8 cellular contexts compared by ENCODE assay signal in genomic region chr16:31460582-31461002, GRCh38. TPM values are rescaled to one million over a fixed set of nuclear protein-coding genes. Genes with fewer than 3 reads are reported as not detected.
A peak's percentile ranks its signal among the peaks of the same experiment; 100 is the strongest.
DNase-seq lines count a peak whose midpoint lies in the region; ATAC-seq, FAIRE-seq and TF ChIP-seq lines count a peak whose summit lies in the region.

No MANE protein-coding gene starts in this region.

- TSS peak; percentile 77 for BruUV-seq in GM12878 (replicated peaks; lab: Mats Ljungman, UMichigan)

- peaks cover 63% of the 10 kb centered on the region for H3K36me3 Mint-ChIP-seq in activated T-cell treated with anti-CD3 and anti-CD28 coated beads, Interleukin-2, amount 50 U/mL, for 24 hours (ENCODE audit: low read depth)
- no peaks in the 10 kb centered on the region for H3K36me3 Mint-ChIP-seq in type B pancreatic cell

- no peaks in the 10 kb centered on the region for H3K27me3 Mint-ChIP-seq in activated T-cell treated with anti-CD3 and anti-CD28 coated beads, Interleukin-2, amount 50 U/mL, for 24 hours
- no peaks in the 10 kb centered on the region for H3K27me3 Mint-ChIP-seq in type B pancreatic cell

- H3K27ac Mint-ChIP-seq in activated T-cell treated with anti-CD3 and anti-CD28 coated beads, Interleukin-2, amount 50 U/mL, for 24 hours = peak overlapping the region; percentile 99
- H3K27ac Mint-ChIP-seq in type B pancreatic cell = peak overlapping the region; percentile 89

- RAD21 ChIA-PET in GM12878 (lab: Charles Lee; ENCODE audit: unreplicated experiment) = interaction anchor here (0.6 to 4.0 kb wide), 17 partner anchors 15 to 506 kb away, joined by 3 to 21 read pairs (median 3); partner anchors contain the start of genes ITGAX, RUSF1, ZNF646 and ZNF668

- CTCF ChIA-PET in GM12878 (lab: Yijun Ruan, JAX) = interaction anchor here (0.7 to 7.0 kb wide), 43 partner anchors 8 to 506 kb away, joined by 3 to 71 read pairs (median 5); partner anchors contain the start of genes PYCARD, RUSF1, TGFB1I1 and ZNF267

- H3K9me3 ChIP-seq in GM12878 (replicated peaks; ENCODE audit: control insufficient read depth, insufficient read depth, low read length) (no peaks in the 10 kb centered on the region), right lobe of liver (no peaks in the 10 kb centered on the region)
- no peaks in the 10 kb centered on the region for H3K9me3 ChIP-seq in effector memory CD4-positive, alpha-beta T cell (ENCODE audit: control insufficient read depth, low read length)

- TF ChIP-seq POLR2A in GM12878 (IDR thresholded peaks at IDR 0.05; ENCODE audit: low read depth, low read length) = no peak
- TF ChIP-seq POLR2A in right lobe of liver (IDR thresholded peaks at IDR 0.05) = no peak

- DNase-seq in activated T-cell treated with anti-CD3 and anti-CD28 coated beads, Interleukin-2, amount 50 U/mL, for 24 hours = no peak
- DNase-seq in activated T-cell treated with anti-CD3 and anti-CD28 coated beads for 4 hours = no peak
- DNase-seq in NCI-H345 (lab: John Stamatoyannopoulos, UW) = peak; percentile 36
- DNase-seq in GM12878 (ENCODE audit: low read depth, low spot score) = no peak
- DNase-seq in right lobe of liver = no peak
- DNase-seq in type B pancreatic cell (ENCODE audit: extremely low spot score, unreplicated experiment) = no peak
- no peak for DNase-seq in effector memory CD4-positive, alpha-beta T cell
- DNase-seq in effector CD8-positive, alpha-beta T cell (lab: John Stamatoyannopoulos, UW) = no peak

- H3K4me1 Mint-ChIP-seq in activated T-cell treated with anti-CD3 and anti-CD28 coated beads, Interleukin-2, amount 50 U/mL, for 24 hours (ENCODE audit: low read depth) = peaks cover 39% of the 10 kb centered on the region
- H3K4me1 Mint-ChIP-seq in type B pancreatic cell (ENCODE audit: unreplicated experiment) = peaks cover 16% of the 10 kb centered on the region

- H3K4me1 ChIP-seq in GM12878 (ENCODE audit: control insufficient read depth, insufficient read depth, low read length) (peaks cover 14% of the 10 kb centered on the region), right lobe of liver (peaks cover 0 to 47% (median 20%) of the 10 kb centered on the region in 4 donors)
- H3K4me1 ChIP-seq in effector memory CD4-positive, alpha-beta T cell (ENCODE audit: control insufficient read depth, insufficient read depth, low read length, poor library complexity, severe bottlenecking) = peaks cover 23% of the 10 kb centered on the region

- TF ChIP-seq RAD21 in GM12878 (IDR thresholded peaks at IDR 0.05; ENCODE audit: insufficient read depth, low read depth, low read length) = peak; percentile 35; the same call in 1 of the 2 replicates

- TF ChIP-seq EP300 in GM12878 (IDR thresholded peaks at IDR 0.05; ENCODE audit: borderline replicate concordance in 1 of 2, control insufficient read depth in 1 of 2, low read depth in 2 of 2, low read length in 2 of 2) = no peak

- in situ Hi-C loops in GM12878 (cut with MboI) = no loop called here

- peaks cover 43% of the 10 kb centered on the region for H3K79me2 ChIP-seq in GM12878 (ENCODE audit: control insufficient read depth, insufficient read depth, low read length)

- peaks cover 0 to 18% of the 10 kb centered on the region in 2 experiments; a peak in 3 of 4 replicates for H3K36me3 ChIP-seq in GM12878 (ENCODE audit: control insufficient read depth in 2 of 2, insufficient read depth in 2 of 2, low read length in 1 of 2)
- H3K36me3 ChIP-seq in right lobe of liver = peaks cover 0 to 14% (median 3%) of the 10 kb centered on the region in 4 donors
- peaks cover 10% of the 10 kb centered on the region for H3K36me3 ChIP-seq in effector memory CD4-positive, alpha-beta T cell (ENCODE audit: control insufficient read depth, insufficient read depth, low read length)

- H3K27me3 ChIP-seq in GM12878 (replicated peaks in 1 of 2; ENCODE audit: control insufficient read depth in 2 of 2, insufficient read depth in 2 of 2, low read length in 1 of 2) (no peaks in the 10 kb centered on the region), right lobe of liver (no peaks in the 10 kb centered on the region)
- H3K27me3 ChIP-seq in effector memory CD4-positive, alpha-beta T cell (replicated peaks; ENCODE audit: control insufficient read depth, insufficient read depth, low read length, poor library complexity, severe bottlenecking) = no peaks in the 10 kb centered on the region

- peak overlapping the region; percentile 95 for H3K4me3 ChIP-seq in GM12878
- H3K4me3 ChIP-seq in right lobe of liver = peak overlapping the region in 2 of 3 donors; percentile 32 to 75
- no peak overlapping the region for H3K4me3 ChIP-seq in effector memory CD4-positive, alpha-beta T cell (ENCODE audit: insufficient read depth, low read depth, low read length, poor library complexity, severe bottlenecking)

- H3K27ac ChIP-seq in GM12878 (ENCODE audit: control insufficient read depth, insufficient read depth) = peak overlapping the region; percentile 54
- peak overlapping the region; percentile 75 to 90 (median 76) for H3K27ac ChIP-seq in right lobe of liver
- H3K27ac ChIP-seq in effector memory CD4-positive, alpha-beta T cell (ENCODE audit: insufficient read depth, low read length, poor library complexity, severe bottlenecking) = no peak overlapping the region

- peak overlapping the region; percentile 68 for H3K9ac ChIP-seq in GM12878 (ENCODE audit: control insufficient read depth, insufficient read depth, low read length)

- no peak overlapping the region for H2AFZ ChIP-seq in GM12878 (ENCODE audit: control insufficient read depth, low read depth, low read length)

- peak overlapping the region; percentile 84 for H3K4me2 ChIP-seq in GM12878 (ENCODE audit: control insufficient read depth, insufficient read depth)

- no peaks in the 10 kb centered on the region for H3K9me3 Mint-ChIP-seq in activated T-cell treated with anti-CD3 and anti-CD28 coated beads, Interleukin-2, amount 50 U/mL, for 24 hours
- H3K9me3 Mint-ChIP-seq in type B pancreatic cell = no peaks in the 10 kb centered on the region

- SMC1A ChIA-PET in GM12878 (lab: Charles Lee; ENCODE audit: uncharacterized antibody, unreplicated experiment) = interaction anchor here (0.9 to 4.1 kb wide), 17 partner anchors 9 to 507 kb away, joined by 3 to 26 read pairs (median 5); partner anchors contain the start of genes ZNF267, ZNF646 and ZNF668

- POLR2A ChIA-PET in GM12878 (lab: Charles Lee) = interaction anchor here (0.9 to 4.0 kb wide), 7 partner anchors 41 to 466 kb away, joined by 3 to 20 read pairs (median 4); partner anchors contain the start of gene ZNF267

- 12% methylated on average over 8 of the region's 8 CpGs for WGBS in GM12878 (ENCODE audit: insufficient coverage, insufficient replicate concordance, low lambda C conversion rate, missing lambda C conversion rate)
- 42% methylated on average over 8 of the region's 8 CpGs for WGBS in right lobe of liver (ENCODE audit: insufficient coverage, low coverage, low lambda C conversion rate, missing lambda C conversion rate)

- ATAC-seq in GM12878 = no peak
- ATAC-seq in right lobe of liver = no peak

- H4K20me1 ChIP-seq in GM12878 (ENCODE audit: control insufficient read depth, insufficient read depth) = peaks cover 5% of the 10 kb centered on the region; the same call in 1 of the 2 replicates

- peak; percentile 88 for FAIRE-seq in GM12878 (lab: Jason Lieb, UNC)

- intact Hi-C loops in GM12878 (cut with micrococcal nuclease; ENCODE audit: unreplicated experiment) = no loop called here
- intact Hi-C loops in right lobe of liver (cut with DNase I) = no loop called here

- TF ChIP-seq CTCF in GM12878 (IDR thresholded peaks at IDR 0.05 in 2 of 3, conservative IDR thresholded peaks at IDR 0.05 in 1 of 3; ENCODE audit: control insufficient read depth in 2 of 3, extremely low read depth in 1 of 3, insufficient read depth in 1 of 3, low read depth in 3 of 3, low read length in 3 of 3) (peak; percentile 63 to 72 (median 69)), right lobe of liver (IDR thresholded peaks at IDR 0.05) (peak; percentile 35 to 55 (median 51)), type B pancreatic cell (conservative IDR thresholded peaks at IDR 0.05) (peak; percentile 78)

- H3K4me3 Mint-ChIP-seq in activated T-cell treated with anti-CD3 and anti-CD28 coated beads, Interleukin-2, amount 50 U/mL, for 24 hours = peak overlapping the region; percentile 86
- H3K4me3 Mint-ChIP-seq in type B pancreatic cell = peak overlapping the region; percentile 89

RNA-seq across cellular contexts. Expression of gene ARMC5, which starts 1.3 kb away (rescaled TPM):
- total RNA-seq in GM12878 (2013; cell fraction: nucleolus; rRNA removed) = 13.7 and 13.8 TPM in 2 replicates
- total RNA-seq in GM12878 (2014; rRNA removed) (6.6 and 7.6 TPM in 2 replicates), GM12878 (2014; rRNA removed; fragmentation: Illumina TruSeq; extraction: Trizol) (2.3 and 2.8 TPM in 2 replicates), GM12878 (2021) (11.5 and 13.2 TPM in 2 replicates), right lobe of liver (10 to 100 TPM in 3 of 6 experiments, 1 to 10 TPM in 3; 3.9 to 20.9 (median 11.0) TPM), type B pancreatic cell (ENCODE audit: low replicate concordance) (9.4 and 11.1 TPM in 2 replicates)
- 2.3 TPM for polyA plus RNA-seq in GM12878 (2011; ENCODE audit: low read depth)
- polyA plus RNA-seq in GM12878 (2011; rRNA removed) (3.2 and 3.6 TPM in 2 replicates), GM12878 (2014; fragmentation: Illumina TruSeq; extraction: Trizol) (0.89 and 1.5 TPM in 2 replicates), GM12878 (2014; fragmentation: Nextera tagmentation; extraction: Ambion mirVana) (under 1 TPM; 0.06 to 0.51 TPM), GM12878 (2014; rRNA removed) (7.7 and 9.3 TPM in 2 replicates), GM12878 (2016; fragmentation: Nextera tagmentation; extraction: Ambion mirVana) (10 to 100 TPM in 1 of 2 experiments, 1 to 10 TPM in 1; 9.8 to 12.0 TPM)
- polyA plus RNA-seq in GM12878 (2011; cell fraction: cytosol; rRNA removed) = 7.3 and 10.6 TPM in 2 replicates
- 54.0 and 79.7 TPM in 2 replicates for polyA plus RNA-seq in GM12878 (2011; cell fraction: nucleus; rRNA removed)
- polyA plus RNA-seq in GM12878 (2012) = 6.7 and 11.5 TPM in 2 replicates
- polyA minus RNA-seq in GM12878 (2011; rRNA and poly(A)+ RNA removed) = 4.7 and 8.0 TPM in 2 replicates
- 6.7 and 8.6 TPM in 2 replicates for polyA minus RNA-seq in GM12878 (2011; cell fraction: cytosol; rRNA and poly(A)+ RNA removed)
- polyA minus RNA-seq in GM12878 (2011; cell fraction: nucleus; rRNA and poly(A)+ RNA removed) = 9.9 and 16.3 TPM in 2 replicates

RNA-seq across cellular contexts. Expression of gene TGFB1I1, which starts 11.4 kb away (rescaled TPM):
- 0.23 TPM in 1 of 2 replicates, not detected in the other for total RNA-seq in GM12878 (2013; cell fraction: nucleolus; rRNA removed)
- 0.05 and 0.45 TPM in 2 replicates for total RNA-seq in GM12878 (2014; rRNA removed)
- total RNA-seq in GM12878 (2014; rRNA removed; fragmentation: Illumina TruSeq; extraction: Trizol) = 0.05 and 0.13 TPM in 2 replicates
- 0.24 and 0.49 TPM in 2 replicates for total RNA-seq in GM12878 (2021)
- polyA plus RNA-seq in GM12878 (2011; ENCODE audit: low read depth) = 0.41 TPM
- polyA plus RNA-seq in GM12878 (2011; rRNA removed) = 0.19 and 0.41 TPM in 2 replicates
- polyA plus RNA-seq in GM12878 (2011; cell fraction: cytosol; rRNA removed) = 0.12 and 0.31 TPM in 2 replicates
- polyA plus RNA-seq in GM12878 (2011; cell fraction: nucleus; rRNA removed) = 0.50 and 0.81 TPM in 2 replicates
- polyA plus RNA-seq in GM12878 (2012) = 1.4 and 1.8 TPM in 2 replicates
- polyA plus RNA-seq in GM12878 (2014; fragmentation: Illumina TruSeq; extraction: Trizol) = 0.06 and 0.26 TPM in 2 replicates
- polyA plus RNA-seq in GM12878 (2014; fragmentation: Nextera tagmentation; extraction: Ambion mirVana) = not detected
- polyA plus RNA-seq in GM12878 (2014; rRNA removed) = 0.06 and 2.3 TPM in 2 replicates
- polyA plus RNA-seq in GM12878 (2016; fragmentation: Nextera tagmentation; extraction: Ambion mirVana) = under 1 TPM; 0.38 to 0.42 TPM
- 0.51 and 1.1 TPM in 2 replicates for polyA minus RNA-seq in GM12878 (2011; rRNA and poly(A)+ RNA removed)
- 0.80 TPM in 1 of 2 replicates, not detected in the other for polyA minus RNA-seq in GM12878 (2011; cell fraction: cytosol; rRNA and poly(A)+ RNA removed)
- 0.73 and 0.96 TPM in 2 replicates for polyA minus RNA-seq in GM12878 (2011; cell fraction: nucleus; rRNA and poly(A)+ RNA removed)
- total RNA-seq in right lobe of liver = 1 to 10 TPM; 1.9 to 7.9 (median 6.7) TPM
- 5.0 and 25.6 TPM in 2 replicates for total RNA-seq in type B pancreatic cell (ENCODE audit: low replicate concordance)

RNA-seq across cellular contexts. Expression of gene ZNF843, which starts 18.0 kb away (rescaled TPM):
- total RNA-seq in GM12878 (2013; cell fraction: nucleolus; rRNA removed) = not detected in 2 replicates
- total RNA-seq in GM12878 (2014; rRNA removed) = 0.05 and 0.06 TPM in 2 replicates
- total RNA-seq in GM12878 (2014; rRNA removed; fragmentation: Illumina TruSeq; extraction: Trizol) = 0.09 TPM in 1 of 2 replicates, not detected in the other
- total RNA-seq in GM12878 (2021) = 0.16 and 0.26 TPM in 2 replicates
- not detected for polyA plus RNA-seq in GM12878 (2011; ENCODE audit: low read depth)
- 0.06 and 0.07 TPM in 2 replicates for polyA plus RNA-seq in GM12878 (2011; rRNA removed)
- polyA plus RNA-seq in GM12878 (2011; cell fraction: cytosol; rRNA removed) = 0.10 and 0.15 TPM in 2 replicates
- polyA plus RNA-seq in GM12878 (2011; cell fraction: nucleus; rRNA removed) = 0.06 TPM in 1 of 2 replicates, not detected in the other
- 0.07 and 0.09 TPM in 2 replicates for polyA plus RNA-seq in GM12878 (2012)
- polyA plus RNA-seq in GM12878 (2014; fragmentation: Illumina TruSeq; extraction: Trizol) = 0.03 TPM in 1 of 2 replicates, not detected in the other
- under 1 TPM in 1 of 2 experiments, not detected in 1; 0.04 TPM for polyA plus RNA-seq in GM12878 (2014; fragmentation: Nextera tagmentation; extraction: Ambion mirVana)
- 0.08 and 0.20 TPM in 2 replicates for polyA plus RNA-seq in GM12878 (2014; rRNA removed)
- under 1 TPM; 0.09 to 0.25 TPM for polyA plus RNA-seq in GM12878 (2016; fragmentation: Nextera tagmentation; extraction: Ambion mirVana)
- polyA minus RNA-seq in GM12878 (2011; rRNA and poly(A)+ RNA removed) = 0.10 and 0.15 TPM in 2 replicates
- not detected in 2 replicates for polyA minus RNA-seq in GM12878 (2011; cell fraction: cytosol; rRNA and poly(A)+ RNA removed)
- polyA minus RNA-seq in GM12878 (2011; cell fraction: nucleus; rRNA and poly(A)+ RNA removed) = 0.12 TPM in 1 of 2 replicates, not detected in the other
- total RNA-seq in right lobe of liver = under 1 TPM; 0.19 to 0.68 (median 0.36) TPM
- total RNA-seq in type B pancreatic cell (ENCODE audit: low replicate concordance) = 1.2 and 1.9 TPM in 2 replicates

RNA-seq across cellular contexts. Expression of gene SLC5A2, which starts 22.3 kb away (rescaled TPM):
- total RNA-seq in GM12878 (2013; cell fraction: nucleolus; rRNA removed) = not detected in 2 replicates
- total RNA-seq in GM12878 (2014; rRNA removed) (not detected in 2 replicates), GM12878 (2014; rRNA removed; fragmentation: Illumina TruSeq; extraction: Trizol) (not detected in 2 replicates), GM12878 (2021) (not detected in 2 replicates), right lobe of liver (under 1 TPM in 3 of 6 experiments, not detected in 3; 0.07 to 0.14 (median 0.12) TPM), type B pancreatic cell (ENCODE audit: low replicate concordance) (0.41 TPM in 1 of 2 replicates, not detected in the other)
- 18.5 TPM for polyA plus RNA-seq in GM12878 (2011; ENCODE audit: low read depth)
- polyA plus RNA-seq in GM12878 (2011; rRNA removed) (not detected in 2 replicates), GM12878 (2014; fragmentation: Illumina TruSeq; extraction: Trizol) (not detected in 2 replicates), GM12878 (2014; fragmentation: Nextera tagmentation; extraction: Ambion mirVana) (1 to 10 TPM; 3.6 to 4.3 TPM), GM12878 (2014; rRNA removed) (not detected in 2 replicates), GM12878 (2016; fragmentation: Nextera tagmentation; extraction: Ambion mirVana) (1 to 10 TPM; 4.6 to 4.8 TPM)
- not detected in 2 replicates for polyA plus RNA-seq in GM12878 (2011; cell fraction: cytosol; rRNA removed)
- not detected in 2 replicates for polyA plus RNA-seq in GM12878 (2011; cell fraction: nucleus; rRNA removed)
- polyA plus RNA-seq in GM12878 (2012) = 0.11 and 0.24 TPM in 2 replicates
- not detected in 2 replicates for polyA minus RNA-seq in GM12878 (2011; rRNA and poly(A)+ RNA removed)
- not detected in 2 replicates for polyA minus RNA-seq in GM12878 (2011; cell fraction: cytosol; rRNA and poly(A)+ RNA removed)
- polyA minus RNA-seq in GM12878 (2011; cell fraction: nucleus; rRNA and poly(A)+ RNA removed) = not detected in 2 replicates

RNA-seq across cellular contexts. Expression of gene COX6A2, which starts 32.4 kb away (rescaled TPM):
- total RNA-seq in GM12878 (2013; cell fraction: nucleolus; rRNA removed) = not detected in 2 replicates
- total RNA-seq in GM12878 (2014; rRNA removed) (not detected in 2 replicates), GM12878 (2014; rRNA removed; fragmentation: Illumina TruSeq; extraction: Trizol) (not detected in 2 replicates), GM12878 (2021) (not detected in 2 replicates), right lobe of liver (1 to 10 TPM in 4 of 6 experiments, not detected in 2; 4.1 to 6.0 (median 4.6) TPM), type B pancreatic cell (ENCODE audit: low replicate concordance) (not detected in 2 replicates)
- polyA plus RNA-seq in GM12878 (2011; ENCODE audit: low read depth) = not detected
- polyA plus RNA-seq in GM12878 (2011; rRNA removed) (not detected in 2 replicates), GM12878 (2014; fragmentation: Illumina TruSeq; extraction: Trizol) (not detected in 2 replicates), GM12878 (2014; fragmentation: Nextera tagmentation; extraction: Ambion mirVana) (not detected), GM12878 (2014; rRNA removed) (not detected in 2 replicates), GM12878 (2016; fragmentation: Nextera tagmentation; extraction: Ambion mirVana) (not detected)
- polyA plus RNA-seq in GM12878 (2011; cell fraction: cytosol; rRNA removed) = not detected in 2 replicates
- not detected in 2 replicates for polyA plus RNA-seq in GM12878 (2011; cell fraction: nucleus; rRNA removed)
- not detected in 2 replicates for polyA plus RNA-seq in GM12878 (2012)
- polyA minus RNA-seq in GM12878 (2011; rRNA and poly(A)+ RNA removed) = not detected in 2 replicates
- polyA minus RNA-seq in GM12878 (2011; cell fraction: cytosol; rRNA and poly(A)+ RNA removed) = not detected in 2 replicates
- not detected in 2 replicates for polyA minus RNA-seq in GM12878 (2011; cell fraction: nucleus; rRNA and poly(A)+ RNA removed)
